9 cellular contexts compared by ENCODE assay signal in genomic region chr12:13171921-13172859, GRCh38. TPM values are rescaled to one million over a fixed set of nuclear protein-coding genes. Genes with fewer than 3 reads are reported as not detected.
DNase-seq lines count a peak whose midpoint lies in the region; ATAC-seq and TF ChIP-seq lines count a peak whose summit lies in the region.
"Had no signal": no experiment of that assay in that cellular context is flagged by ENCODE, and none has a peak within 500 bp of the region (broad histone marks: within the 10 kb centered on the region; RNA-seq: fewer than 3 reads in every experiment).

No MANE protein-coding gene starts in this region.

- H3K27me3 Mint-ChIP-seq in H9 (ENCODE audit: low read depth), result no peaks in the 10 kb centered on the region
- H3K27me3 Mint-ChIP-seq in activated T-helper 1 cell treated with anti-CD3 and anti-CD28 coated beads, Interleukin-12 subunit alpha, Interleukin-12 subunit beta, Interleukin-2, Interleukin-4 antibody, amounts not matched to agents 30 ng/mL and 10 ng/mL and 1 ng/mL, durations not matched to agents 14 hours and 24 hours and 36 hours (ENCODE audit: insufficient read depth), result peaks cover 35% of the 10 kb centered on the region

- H3K4ac ChIP-seq in H9 (ENCODE audit: low read depth, low read length), result no peak overlapping the region
- peak overlapping the region in 1 of 2 experiments; percentile 41 for H3K4ac ChIP-seq in mesenchymal stem cell (ENCODE audit: low read depth in 1 of 2, low read length in 2 of 2)

- H4K8ac ChIP-seq in H9 (replicated peaks; ENCODE audit: insufficient read length, low read depth, low read length) (no peak overlapping the region), mesenchymal stem cell (ENCODE audit: low read length) (no peak overlapping the region)

- H3K18ac ChIP-seq in H9 (ENCODE audit: insufficient read length, low read depth, low read length) (no peak overlapping the region), mesenchymal stem cell (ENCODE audit: low read depth in 1 of 2, low read length in 2 of 2) (peak overlapping the region in 1 of 2 experiments; percentile 61)

- no peak overlapping the region for H3T11ph ChIP-seq in H9 (ENCODE audit: low read length)

- intact Hi-C loops in activated T-helper 1 cell treated with anti-CD3 and anti-CD28 coated beads, Interleukin-12 subunit alpha, Interleukin-12 subunit beta, Interleukin-2, Interleukin-4 antibody, amounts not matched to agents 30 ng/mL and 10 ng/mL and 1 ng/mL, durations not matched to agents 14 hours and 24 hours and 36 hours (cut with micrococcal nuclease), result loop anchor here (2.0 kb wide), 1 partner anchor 73 kb away; no protein-coding TSS in a partner anchor

- peak overlapping the region; percentile 69; the same call in 1 of the 2 replicates for H3K4me2 ChIP-seq in BLaER1
- H3K4me2 ChIP-seq in H9 (ENCODE audit: insufficient read depth, insufficient read length, low read length), result no peak overlapping the region
- no peak overlapping the region for H3K4me2 ChIP-seq in mesenchymal stem cell (ENCODE audit: low read length, poor library complexity, severe bottlenecking)

- H3K23ac ChIP-seq in H9 (ENCODE audit: insufficient read length, low read depth, low read length) (no peak overlapping the region), mesenchymal stem cell (ENCODE audit: low read length in 2 of 2) (no peak overlapping the region)

- no peaks in the 10 kb centered on the region for H3K23me2 ChIP-seq in H9 (ENCODE audit: insufficient read length, low read depth, low read length, poor library complexity, severe bottlenecking)

- CTCF ChIA-PET in HEK293T (lab: Yijun Ruan, JAX), result interaction anchor here (0.6 kb wide), 2 partner anchors 116 to 317 kb away, joined by 3 to 4 read pairs; no protein-coding TSS in a partner anchor

- no peak overlapping the region for H4K5ac ChIP-seq in H9 (ENCODE audit: insufficient read length, low read depth, low read length)

- H3K79me2 ChIP-seq in H9 (ENCODE audit: insufficient read depth, low read length), result no peaks in the 10 kb centered on the region

- H3K27me3 ChIP-seq in BLaER1 (no peaks in the 10 kb centered on the region), H9 (ENCODE audit: insufficient read depth, low read length) (no peaks in the 10 kb centered on the region; the same call in 1 of the 2 replicates), mesenchymal stem cell (ENCODE audit: control insufficient read depth in 1 of 2, insufficient read depth in 1 of 2, low read length in 2 of 2) (no peaks in the 10 kb centered on the region)

- H3K4me1 ChIP-seq in BLaER1 (peaks cover 26% of the 10 kb centered on the region), H9 (ENCODE audit: insufficient read depth, low read length) (peaks cover 8% of the 10 kb centered on the region; the same call in 1 of the 2 replicates), mesenchymal stem cell (ENCODE audit: control insufficient read depth, insufficient read depth, low read depth, low read length) (peaks cover 8% of the 10 kb centered on the region)

- TF ChIP-seq CTCF in H9 (conservative IDR thresholded peaks at IDR 0.05), result no peak

- WGBS in H9 (ENCODE audit: extremely low coverage, insufficient read length, low lambda C conversion rate), result no CpG with 5 or more reads among the region's 14 CpGs
- WGBS in mesenchymal stem cell, result 86% methylated on average over 14 of the region's 14 CpGs

- no peaks in the 10 kb centered on the region for H3K36me3 ChIP-seq in BLaER1
- no peaks in the 10 kb centered on the region for H3K36me3 ChIP-seq in mesenchymal stem cell (ENCODE audit: control insufficient read depth in 1 of 2, insufficient read depth in 2 of 2, low read depth in 1 of 2, low read length in 2 of 2)

- H2BK15ac ChIP-seq in H9 (ENCODE audit: low read depth, low read length) (no peak overlapping the region), mesenchymal stem cell (ENCODE audit: low read depth, poor library complexity, severe bottlenecking) (no peak overlapping the region)

- no peaks in the 10 kb centered on the region for H4K20me1 ChIP-seq in BLaER1
- H4K20me1 ChIP-seq in H9 (ENCODE audit: control insufficient read depth, insufficient read depth, insufficient read length), result no peaks in the 10 kb centered on the region

- H3K9me3 ChIP-seq in BLaER1 (peaks cover 12% of the 10 kb centered on the region), H9 (ENCODE audit: control insufficient read depth, low read depth, low read length) (no peaks in the 10 kb centered on the region), mesenchymal stem cell (ENCODE audit: control insufficient read depth, low read length) (peaks cover 6% of the 10 kb centered on the region)

- H2BK20ac ChIP-seq in H9 (ENCODE audit: low read depth, low read length, poor library complexity, severe bottlenecking), result no peak overlapping the region

- peaks cover 30 to 34% of the 10 kb centered on the region in 2 experiments for H3K4me1 Mint-ChIP-seq in H9
- H3K4me1 Mint-ChIP-seq in activated T-helper 1 cell treated with anti-CD3 and anti-CD28 coated beads, Interleukin-12 subunit alpha, Interleukin-12 subunit beta, Interleukin-2, Interleukin-4 antibody, amounts not matched to agents 30 ng/mL and 10 ng/mL and 1 ng/mL, durations not matched to agents 14 hours and 24 hours and 36 hours (ENCODE audit: low read depth), result peaks cover 18% of the 10 kb centered on the region

- no peak overlapping the region for H3K27ac ChIP-seq in BLaER1
- H3K27ac ChIP-seq in H9 (ENCODE audit: insufficient read length, low read depth, low read length), result no peak overlapping the region
- no peak overlapping the region for H3K27ac ChIP-seq in mesenchymal stem cell (ENCODE audit: low read length, poor library complexity, severe bottlenecking)

- peak; percentile 81 for DNase-seq in H9
- peak; percentile 70 for DNase-seq in astrocyte of the hippocampus (ENCODE audit: low read depth, low spot score)
- DNase-seq in mesenchymal stem cell, result peak; percentile 24
- DNase-seq in activated T-helper 1 cell treated with anti-CD3 and anti-CD28 coated beads, Interleukin-12 subunit alpha, Interleukin-12 subunit beta, Interleukin-2, Interleukin-4 antibody, amounts not matched to agents 30 ng/mL and 10 ng/mL and 1 ng/mL, durations not matched to agents 14 hours and 24 hours and 36 hours (ENCODE audit: low spot score), result no peak
- no peak for DNase-seq in HEK293T (ENCODE audit: extremely low spot score)

- H2AK5ac ChIP-seq in H9 (ENCODE audit: insufficient read length, low read length) (no peak overlapping the region), mesenchymal stem cell (ENCODE audit: low read length, severe bottlenecking) (no peak overlapping the region)

- ATAC-seq in activated CD4-positive, CD25-positive, alpha-beta regulatory T cell treated with anti-CD3 and anti-CD28 coated beads, Interleukin-2, amount 50 U/mL, for 24 hours, result no peak
- ATAC-seq in GM19452 (IDR thresholded peaks at IDR 0.05; ENCODE audit: unreplicated experiment), result no peak

- H3K4me3 ChIP-seq in BLaER1, result no peak overlapping the region
- peak overlapping the region in 1 of 2 experiments; percentile 67 for H3K4me3 ChIP-seq in mesenchymal stem cell (ENCODE audit: insufficient read depth in 1 of 2, low read depth in 1 of 2, low read length in 2 of 2)

- no peaks in the 10 kb centered on the region for H3K36me3 Mint-ChIP-seq in H9 (ENCODE audit: insufficient read depth in 1 of 3, low read depth in 3 of 3)
- no peaks in the 10 kb centered on the region for H3K36me3 Mint-ChIP-seq in activated T-helper 1 cell treated with anti-CD3 and anti-CD28 coated beads, Interleukin-12 subunit alpha, Interleukin-12 subunit beta, Interleukin-2, Interleukin-4 antibody, amounts not matched to agents 30 ng/mL and 10 ng/mL and 1 ng/mL, durations not matched to agents 14 hours and 24 hours and 36 hours (ENCODE audit: low read depth)

- no peak overlapping the region for H2BK120ac ChIP-seq in H9 (ENCODE audit: low read depth, low read length, poor library complexity, severe bottlenecking)
- no peak overlapping the region for H2BK120ac ChIP-seq in mesenchymal stem cell (ENCODE audit: low read depth, low read length)

- no peak overlapping the region for H3K4me3 Mint-ChIP-seq in H9
- H3K4me3 Mint-ChIP-seq in activated T-helper 1 cell treated with anti-CD3 and anti-CD28 coated beads, Interleukin-12 subunit alpha, Interleukin-12 subunit beta, Interleukin-2, Interleukin-4 antibody, amounts not matched to agents 30 ng/mL and 10 ng/mL and 1 ng/mL, durations not matched to agents 14 hours and 24 hours and 36 hours, result no peak overlapping the region
- H3K4me3 Mint-ChIP-seq: T-helper 1 cell treated with Interleukin-12 subunit alpha and Interleukin-12 subunit beta and Interleukin-4 antibody, amounts not matched to agents 30 μg/mL and 1 μg/mL, for 36 hours had no signal

- H3K9me3 Mint-ChIP-seq in H9, result peaks cover 0 to 3% of the 10 kb centered on the region in 2 experiments; a peak in 1 of 5 replicates
- H3K9me3 Mint-ChIP-seq in activated T-helper 1 cell treated with anti-CD3 and anti-CD28 coated beads, Interleukin-12 subunit alpha, Interleukin-12 subunit beta, Interleukin-2, Interleukin-4 antibody, amounts not matched to agents 30 ng/mL and 10 ng/mL and 1 ng/mL, durations not matched to agents 14 hours and 24 hours and 36 hours, result peaks cover 5% of the 10 kb centered on the region

- H3K14ac ChIP-seq in H9 (ENCODE audit: insufficient read depth, low read length) (no peak overlapping the region), mesenchymal stem cell (ENCODE audit: low read length in 2 of 2) (peak overlapping the region in 1 of 2 experiments; percentile 89)

- H3K9ac ChIP-seq in BLaER1, result no peak overlapping the region
- H3K9ac ChIP-seq in H9 (ENCODE audit: extremely low read depth, insufficient read length, low read length), result no peak overlapping the region
- H3K9ac ChIP-seq in mesenchymal stem cell (ENCODE audit: low read length), result peak overlapping the region; percentile 82

- H2BK12ac ChIP-seq in H9 (ENCODE audit: insufficient read length, low read depth, low read length), result no peak overlapping the region
- H2BK12ac ChIP-seq in mesenchymal stem cell (ENCODE audit: low read length in 2 of 2), result peak overlapping the region in 1 of 2 experiments; percentile 70

- no peak overlapping the region for H2BK5ac ChIP-seq in H9 (ENCODE audit: insufficient read length, low read length)
- no peak overlapping the region for H2BK5ac ChIP-seq in mesenchymal stem cell (ENCODE audit: low read depth, low read length, poor library complexity, severe bottlenecking)

- H3K79me1 ChIP-seq in H9 (ENCODE audit: insufficient read depth, low read depth, low read length, poor library complexity, severe bottlenecking) (no peaks in the 10 kb centered on the region), mesenchymal stem cell (replicated peaks; ENCODE audit: low read length, poor library complexity, severe bottlenecking) (no peaks in the 10 kb centered on the region)

- no peak overlapping the region for H4K91ac ChIP-seq in H9 (ENCODE audit: insufficient read length, low read depth, low read length)
- no peak overlapping the region for H4K91ac ChIP-seq in mesenchymal stem cell (ENCODE audit: low read length)

- no peak overlapping the region for H3K56ac ChIP-seq in H9 (ENCODE audit: insufficient read length, low read depth, low read length)

- no peak overlapping the region for H3K27ac Mint-ChIP-seq in H9
- no peak overlapping the region for H3K27ac Mint-ChIP-seq in activated T-helper 1 cell treated with anti-CD3 and anti-CD28 coated beads, Interleukin-12 subunit alpha, Interleukin-12 subunit beta, Interleukin-2, Interleukin-4 antibody, amounts not matched to agents 30 ng/mL and 10 ng/mL and 1 ng/mL, durations not matched to agents 14 hours and 24 hours and 36 hours

- H2AFZ ChIP-seq in H9 (ENCODE audit: low read length) (no peak overlapping the region), mesenchymal stem cell (ENCODE audit: low read depth, low read length) (no peak overlapping the region)

- POLR2A ChIA-PET in HEK293T (lab: Yijun Ruan, JAX), result no interaction called here

RNA-seq across cellular contexts. Expression of gene EMP1, which starts 24.3 kb away (rescaled TPM):
- total RNA-seq in H9 (2021), result 0.63 and 0.75 TPM in 2 replicates
- polyA plus RNA-seq in mesenchymal stem cell (2013, experiment 1 of 2), result 110 TPM
- 171 TPM for polyA plus RNA-seq in mesenchymal stem cell (2013, experiment 2 of 2)
- 29.6 and 33.6 TPM in 2 replicates for total RNA-seq in activated T-helper 1 cell treated with anti-CD3 and anti-CD28 coated beads, Interleukin-12 subunit alpha, Interleukin-12 subunit beta, Interleukin-2, Interleukin-4 antibody, amounts not matched to agents 30 ng/mL and 10 ng/mL and 1 ng/mL, durations not matched to agents 14 hours and 24 hours and 36 hours

Comparison
In these comparisons a context has a peak if more than half of its experiments do, and no peak if none do; other contexts are left out.
1. DNase-seq: peak in H9 (single experiment), astrocyte of the hippocampus (single experiment) and mesenchymal stem cell (single experiment); none in activated T-helper 1 cell treated with anti-CD3 and anti-CD28 coated beads, Interleukin-12 subunit alpha, Interleukin-12 subunit beta, Interleukin-2, Interleukin-4 antibody, amounts not matched to agents 30 ng/mL and 10 ng/mL and 1 ng/mL, durations not matched to agents 14 hours and 24 hours and 36 hours (single experiment) and HEK293T (single experiment).
2. RNA of gene EMP1, which starts 24.3 kb away (total RNA-seq): 29.6 to 33.6 TPM in activated T-helper 1 cell treated with anti-CD3 and anti-CD28 coated beads, Interleukin-12 subunit alpha, Interleukin-12 subunit beta, Interleukin-2, Interleukin-4 antibody, amounts not matched to agents 30 ng/mL and 10 ng/mL and 1 ng/mL, durations not matched to agents 14 hours and 24 hours and 36 hours; 0.63 to 0.75 TPM in H9; every median in the first group is over 10 times any median in the second.